ENCODE assay signal across 7 cellular contexts in genomic region chr1:38559180-38559874, GRCh38.
DNase-seq lines count a peak whose midpoint lies in the region; ATAC-seq lines count a peak whose summit lies in the region.

No MANE protein-coding gene starts in this region.

- H3K36me3 Mint-ChIP-seq in activated T-helper 1 cell treated with anti-CD3 and anti-CD28 coated beads, Interleukin-12 subunit alpha, Interleukin-12 subunit beta, Interleukin-2, Interleukin-4 antibody, amounts not matched to agents 30 ng/mL and 10 ng/mL and 1 ng/mL, durations not matched to agents 14 hours and 24 hours and 36 hours (ENCODE audit: low read depth): no peaks in the 10 kb centered on the region

- ATAC-seq in GM21447 (IDR thresholded peaks at IDR 0.05; ENCODE audit: unreplicated experiment): peak; percentile 60

- H3K9me3 Mint-ChIP-seq in activated T-helper 1 cell treated with anti-CD3 and anti-CD28 coated beads, Interleukin-12 subunit alpha, Interleukin-12 subunit beta, Interleukin-2, Interleukin-4 antibody, amounts not matched to agents 30 ng/mL and 10 ng/mL and 1 ng/mL, durations not matched to agents 14 hours and 24 hours and 36 hours: no peaks in the 10 kb centered on the region

- peak overlapping the region; percentile 70 for H3K4me3 Mint-ChIP-seq in activated T-helper 1 cell treated with anti-CD3 and anti-CD28 coated beads, Interleukin-12 subunit alpha, Interleukin-12 subunit beta, Interleukin-2, Interleukin-4 antibody, amounts not matched to agents 30 ng/mL and 10 ng/mL and 1 ng/mL, durations not matched to agents 14 hours and 24 hours and 36 hours

- peaks cover 70% of the 10 kb centered on the region for H3K4me1 Mint-ChIP-seq in activated T-helper 1 cell treated with anti-CD3 and anti-CD28 coated beads, Interleukin-12 subunit alpha, Interleukin-12 subunit beta, Interleukin-2, Interleukin-4 antibody, amounts not matched to agents 30 ng/mL and 10 ng/mL and 1 ng/mL, durations not matched to agents 14 hours and 24 hours and 36 hours (ENCODE audit: low read depth)

- intact Hi-C loops in activated T-helper 1 cell treated with anti-CD3 and anti-CD28 coated beads, Interleukin-12 subunit alpha, Interleukin-12 subunit beta, Interleukin-2, Interleukin-4 antibody, amounts not matched to agents 30 ng/mL and 10 ng/mL and 1 ng/mL, durations not matched to agents 14 hours and 24 hours and 36 hours (cut with micrococcal nuclease): loop anchor here (1.0 to 5.0 kb wide), 3 partner anchors 25 to 532 kb away; no protein-coding TSS in a partner anchor

- H3K27ac Mint-ChIP-seq in activated T-helper 1 cell treated with anti-CD3 and anti-CD28 coated beads, Interleukin-12 subunit alpha, Interleukin-12 subunit beta, Interleukin-2, Interleukin-4 antibody, amounts not matched to agents 30 ng/mL and 10 ng/mL and 1 ng/mL, durations not matched to agents 14 hours and 24 hours and 36 hours: peak overlapping the region; percentile 92

- peak; percentile 45 for DNase-seq in MV-4-11 (lab: John Stamatoyannopoulos, UW)
- DNase-seq in activated T-helper 1 cell treated with anti-CD3 and anti-CD28 coated beads, Interleukin-12 subunit alpha, Interleukin-12 subunit beta, Interleukin-2, Interleukin-4 antibody, amounts not matched to agents 30 ng/mL and 10 ng/mL and 1 ng/mL, durations not matched to agents 14 hours and 24 hours and 36 hours (ENCODE audit: low spot score): peak; percentile 88
- DNase-seq in left kidney (ENCODE audit: low read depth, low spot score): peak; percentile 51
- peak; percentile 41 for DNase-seq in stimulated activated CD8-positive, alpha-beta memory T cell treated with anti-CD3 and anti-CD28 coated beads, Interleukin-7, amount 100 ng/mL, for 24 hours (ENCODE audit: low read depth)
- no peak for DNase-seq in NCI-H128 (lab: John Stamatoyannopoulos, UW; ENCODE audit: unreplicated experiment)
- DNase-seq in SK-N-DZ (ENCODE audit: low spot score): no peak

- H3K27me3 Mint-ChIP-seq in activated T-helper 1 cell treated with anti-CD3 and anti-CD28 coated beads, Interleukin-12 subunit alpha, Interleukin-12 subunit beta, Interleukin-2, Interleukin-4 antibody, amounts not matched to agents 30 ng/mL and 10 ng/mL and 1 ng/mL, durations not matched to agents 14 hours and 24 hours and 36 hours (ENCODE audit: insufficient read depth): peaks cover 40% of the 10 kb centered on the region

Comparison
In these comparisons a context has a peak if more than half of its experiments do, and no peak if none do; other contexts are left out.
1. DNase-seq: peak in MV-4-11 (single experiment), activated T-helper 1 cell treated with anti-CD3 and anti-CD28 coated beads, Interleukin-12 subunit alpha, Interleukin-12 subunit beta, Interleukin-2, Interleukin-4 antibody, amounts not matched to agents 30 ng/mL and 10 ng/mL and 1 ng/mL, durations not matched to agents 14 hours and 24 hours and 36 hours (single experiment), left kidney (single experiment) and stimulated activated CD8-positive, alpha-beta memory T cell treated with anti-CD3 and anti-CD28 coated beads, Interleukin-7, amount 100 ng/mL, for 24 hours (single experiment); none in NCI-H128 (single experiment) and SK-N-DZ (single experiment).